ENCODE assay signal across 10 cellular contexts in the genomic region with DNA sequence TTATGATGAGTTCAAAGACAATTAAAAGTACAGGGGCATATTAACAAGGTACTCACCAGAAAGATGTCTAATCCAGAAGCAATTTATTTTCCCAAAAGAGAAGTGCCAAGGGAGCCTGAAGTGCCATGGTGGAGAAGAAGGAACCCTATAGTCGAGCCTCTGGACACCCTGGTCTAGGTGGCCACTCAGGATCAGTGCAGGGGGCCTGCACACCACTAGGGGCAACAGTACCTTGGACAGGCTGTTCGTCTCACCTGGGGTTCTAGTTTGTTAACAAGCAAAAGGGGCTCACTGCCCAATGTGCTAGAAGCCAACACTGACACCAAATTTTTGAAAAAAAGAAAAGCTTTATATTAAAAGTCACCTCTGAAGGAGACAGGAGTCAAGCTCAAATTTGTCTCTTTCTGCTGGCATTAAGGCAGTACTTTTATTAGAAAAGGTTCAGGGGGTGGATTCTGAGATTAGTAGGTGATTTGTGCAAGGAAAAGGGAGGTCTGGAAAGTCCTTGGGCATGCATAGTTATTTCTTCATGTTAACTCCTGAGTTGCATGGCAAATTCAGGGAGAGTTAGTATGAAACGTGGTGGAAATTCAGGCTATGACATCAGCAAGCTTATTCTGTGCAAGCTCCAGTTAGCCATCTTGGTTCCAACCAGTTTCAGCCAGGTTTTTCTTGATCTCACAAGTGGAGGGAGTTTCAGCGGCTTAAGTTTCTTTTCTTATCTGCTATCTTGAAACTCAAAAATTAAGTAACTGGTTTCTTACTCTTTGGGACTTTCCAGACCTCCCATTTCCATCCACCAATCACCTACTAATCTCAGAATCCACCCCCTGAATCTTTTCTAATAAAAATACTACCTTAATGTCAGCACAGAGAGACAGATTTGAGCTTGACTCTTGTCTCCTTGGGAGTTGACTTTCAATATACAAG. TPM values are rescaled to one million over a fixed set of nuclear protein-coding genes. Genes with fewer than 3 reads are reported as not detected.
DNase-seq lines count a peak whose midpoint lies in the region; ATAC-seq and TF ChIP-seq lines count a peak whose summit lies in the region.
"Had no signal": no experiment of that assay in that cellular context is flagged by ENCODE, and none has a peak within 500 bp of the region (broad histone marks: within the 10 kb centered on the region; RNA-seq: fewer than 3 reads in every experiment).

No MANE protein-coding gene starts in this region.

- WGBS in body of pancreas, 2 donors: 51 to 58% methylated on average over 4 of the region's 4 CpGs

- H3K9me3 ChIP-seq in body of pancreas (no peaks in the 10 kb centered on the region), MG63 (no peaks in the 10 kb centered on the region)

- no peak for TF ChIP-seq POLR2A in body of pancreas (IDR thresholded peaks at IDR 0.05)

- H3K36me3 Mint-ChIP-seq in activated naive CD4-positive, alpha-beta T cell treated with anti-CD3 and anti-CD28 coated beads, Interleukin-2, amount 50 U/mL, for 72 hours: no peaks in the 10 kb centered on the region
- no peaks in the 10 kb centered on the region for H3K36me3 Mint-ChIP-seq in stimulated activated effector memory CD8-positive, alpha-beta T cell treated with anti-CD3 and anti-CD28 coated beads, Interleukin-12 subunit alpha, Interleukin-12 subunit beta, amount 100 ng/mL, for 72 hours
- H3K36me3 Mint-ChIP-seq: naive thymus-derived CD8-positive, alpha-beta T cell had no signal

- intact Hi-C loops in body of pancreas (cut with DNase I) (no loop called here), dorsolateral prefrontal cortex (cut with DNase I) (no loop called here)

- H3K27ac Mint-ChIP-seq in activated naive CD4-positive, alpha-beta T cell treated with anti-CD3 and anti-CD28 coated beads, Interleukin-2, amount 50 U/mL, for 72 hours: peak overlapping the region in 1 of 2 donors; percentile 19
- no peak overlapping the region for H3K27ac Mint-ChIP-seq in stimulated activated effector memory CD8-positive, alpha-beta T cell treated with anti-CD3 and anti-CD28 coated beads, Interleukin-12 subunit alpha, Interleukin-12 subunit beta, amount 100 ng/mL, for 72 hours
- H3K27ac Mint-ChIP-seq: naive thymus-derived CD8-positive, alpha-beta T cell had no signal

- no peaks in the 10 kb centered on the region for H3K9me3 Mint-ChIP-seq in activated naive CD4-positive, alpha-beta T cell treated with anti-CD3 and anti-CD28 coated beads, Interleukin-2, amount 50 U/mL, for 72 hours
- H3K9me3 Mint-ChIP-seq in stimulated activated effector memory CD8-positive, alpha-beta T cell treated with anti-CD3 and anti-CD28 coated beads, Interleukin-12 subunit alpha, Interleukin-12 subunit beta, amount 100 ng/mL, for 72 hours: no peaks in the 10 kb centered on the region
- H3K9me3 Mint-ChIP-seq: naive thymus-derived CD8-positive, alpha-beta T cell had no signal

- TF ChIP-seq CTCF in body of pancreas (IDR thresholded peaks at IDR 0.05) (no peak), dorsolateral prefrontal cortex (IDR thresholded peaks at IDR 0.05 in 54 of 56, conservative IDR thresholded peaks at IDR 0.05 in 2 of 56; ENCODE audit: low read depth in 1 of 56, partially characterized antibody in 56 of 56) (no peak)

- H3K27ac ChIP-seq in body of pancreas (no peak overlapping the region), dorsolateral prefrontal cortex (no peak overlapping the region)

- H3K36me3 ChIP-seq in body of pancreas (replicated peaks in 1 of 2; ENCODE audit: insufficient read depth in 1 of 2, low read depth in 2 of 2) (no peaks in the 10 kb centered on the region), MG63 (no peaks in the 10 kb centered on the region)

- peaks cover 20% of the 10 kb centered on the region for H3K4me1 Mint-ChIP-seq in stimulated activated effector memory CD8-positive, alpha-beta T cell treated with anti-CD3 and anti-CD28 coated beads, Interleukin-12 subunit alpha, Interleukin-12 subunit beta, amount 100 ng/mL, for 72 hours
- H3K4me1 Mint-ChIP-seq: naive thymus-derived CD8-positive, alpha-beta T cell had no signal

- H3K4me1 ChIP-seq in body of pancreas: peaks cover 7% of the 10 kb centered on the region

- no peak for DNase-seq in activated naive CD4-positive, alpha-beta T cell treated with anti-CD3 and anti-CD28 coated beads, Interleukin-2, amount 50 U/mL, for 72 hours (ENCODE audit: low spot score in 2 of 2)
- DNase-seq in activated naive CD4-positive, alpha-beta T cell treated with Interleukin-2 at 50 U/mL for 16 hours: no peak
- peak in 1 of 2 donors; percentile 61 for DNase-seq in stimulated activated effector memory CD8-positive, alpha-beta T cell treated with anti-CD3 and anti-CD28 coated beads, Interleukin-12 subunit alpha, Interleukin-12 subunit beta, amount 100 ng/mL, for 72 hours (ENCODE audit: low spot score in 2 of 2)
- no peak for DNase-seq in body of pancreas
- DNase-seq in dorsolateral prefrontal cortex: no peak
- no peak for DNase-seq in MG63
- DNase-seq: naive thymus-derived CD8-positive, alpha-beta T cell had no signal

- peak; percentile 55 to 86 for ATAC-seq in activated naive CD4-positive, alpha-beta T cell treated with anti-CD3 and anti-CD28 coated beads, Interleukin-2, amount 50 U/mL, for 72 hours
- ATAC-seq in GM21786 (IDR thresholded peaks at IDR 0.05; ENCODE audit: unreplicated experiment) (peak; percentile 56), HG03457 (IDR thresholded peaks at IDR 0.05; ENCODE audit: unreplicated experiment) (peak; percentile 63), body of pancreas (no peak)
- ATAC-seq in stimulated activated effector memory CD8-positive, alpha-beta T cell treated with anti-CD3 and anti-CD28 coated beads, Interleukin-12 subunit alpha, Interleukin-12 subunit beta, amount 100 ng/mL, for 72 hours: peak; percentile 80
- ATAC-seq: SK-N-SH treated with all-trans-retinoic acid at 6 μM for 48 hours had no signal

- no peak overlapping the region for H3K4me3 ChIP-seq in body of pancreas
- H3K4me3 ChIP-seq in dorsolateral prefrontal cortex: no peak overlapping the region
- no peak overlapping the region for H3K4me3 ChIP-seq in MG63

- no peaks in the 10 kb centered on the region for H3K27me3 ChIP-seq in body of pancreas
- H3K27me3 ChIP-seq in dorsolateral prefrontal cortex: peaks cover 0 to 9% (median 0%) of the 10 kb centered on the region in 45 donors
- H3K27me3 ChIP-seq in MG63: no peaks in the 10 kb centered on the region; the same call in 1 of the 2 replicates

- H3K4me3 Mint-ChIP-seq in stimulated activated effector memory CD8-positive, alpha-beta T cell treated with anti-CD3 and anti-CD28 coated beads, Interleukin-12 subunit alpha, Interleukin-12 subunit beta, amount 100 ng/mL, for 72 hours: no peak overlapping the region
- H3K4me3 Mint-ChIP-seq: naive thymus-derived CD8-positive, alpha-beta T cell had no signal

RNA-seq across cellular contexts. Expression of a gene that starts 0.9 kb away (rescaled TPM):
- not detected for total RNA-seq in activated naive CD4-positive, alpha-beta T cell treated with anti-CD3 and anti-CD28 coated beads, Interleukin-2, amount 50 U/mL, for 72 hours
- total RNA-seq in body of pancreas (not detected), dorsolateral prefrontal cortex (not detected)
- total RNA-seq in MG63 (2014; rRNA removed; shearing (Covaris generic); ENCODE audit: low replicate concordance): not detected in 2 replicates
- total RNA-seq: naive thymus-derived CD8-positive, alpha-beta T cell had no signal
